ENCODE assay signal across 29 cellular contexts in the genomic region with DNA sequence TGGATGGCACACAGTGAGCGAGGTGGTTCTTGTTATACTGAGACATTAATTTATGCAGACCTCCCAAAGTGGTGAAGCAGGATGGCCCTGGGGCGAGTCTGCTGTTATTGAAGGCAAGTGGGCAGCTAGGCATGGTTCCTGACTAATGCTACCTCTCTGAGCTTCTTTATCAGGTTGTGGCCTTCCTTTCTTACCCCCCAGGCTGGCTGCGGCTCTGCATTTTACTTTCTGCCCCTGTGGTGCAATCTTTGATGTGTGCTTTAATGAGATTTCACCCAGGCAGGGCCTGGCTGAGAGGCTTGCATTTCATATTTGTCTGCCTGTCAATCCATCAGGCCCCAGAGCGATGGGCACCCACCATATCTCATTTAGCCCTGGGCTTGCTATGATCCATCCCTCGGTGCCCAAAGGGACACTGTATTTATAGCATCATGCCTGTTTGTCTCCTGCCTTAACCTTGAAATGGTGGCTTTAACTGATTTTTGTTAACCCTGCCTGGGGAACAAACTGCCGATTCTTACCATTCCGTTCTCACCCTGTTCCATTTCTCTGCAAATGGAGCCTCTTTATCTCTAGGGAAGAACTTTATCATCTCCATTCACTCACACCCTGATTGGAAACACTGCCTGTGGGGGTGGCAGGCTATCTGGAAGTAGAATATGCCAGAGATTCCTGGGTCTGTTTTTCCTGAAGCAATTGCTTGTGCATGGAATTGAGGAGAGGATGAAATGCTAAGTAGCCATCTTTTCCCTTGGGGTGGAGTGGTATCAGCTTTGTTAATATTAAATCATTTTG.
"Had no signal": no experiment of that assay in that cellular context is flagged by ENCODE, and none has a peak within 500 bp of the region (broad histone marks: within the 10 kb centered on the region; RNA-seq: fewer than 3 reads in every experiment).

No MANE protein-coding gene starts in this region.

- ATAC-seq: activated CD4-positive, CD25-positive, alpha-beta regulatory T cell treated with anti-CD3 and anti-CD28 coated beads, Interleukin-2, amount 50 U/mL, for 24 hours; activated CD8-positive, alpha-beta memory T cell treated with anti-CD3 and anti-CD28 coated beads, Interleukin-2, amount 10 ng/mL, durations not matched to agents 7 days and 5 days; activated CD8-positive, alpha-beta T cell treated with anti-CD3 and anti-CD28 coated beads, Interleukin-2, amount 10 ng/mL, durations not matched to agents 7 days and 5 days; activated naive CD4-positive, alpha-beta T cell treated with anti-CD3 and anti-CD28 coated beads, Interleukin-2, amount 50 U/mL, for 72 hours; esophagus mucosa; heart left ventricle had no signal

- H3K4me3 ChIP-seq: ascending aorta, coronary artery, dorsolateral prefrontal cortex, heart left ventricle had no signal

- H3K27me3 ChIP-seq: ascending aorta, brain microvascular endothelial cell had no signal

- H3K36me3 ChIP-seq: ascending aorta, brain microvascular endothelial cell, heart left ventricle, WERI-Rb-1 had no signal

- H3K36me3 Mint-ChIP-seq: activated CD4-positive, alpha-beta memory T cell treated with anti-CD3 and anti-CD28 coated beads for 36 hours; activated CD8-positive, alpha-beta memory T cell treated with anti-CD3 and anti-CD28 coated beads, Interleukin-2, amount 10 ng/mL, durations not matched to agents 7 days and 5 days; activated naive CD4-positive, alpha-beta T cell treated with anti-CD3 and anti-CD28 coated beads, Interleukin-2, amount 10 ng/mL, durations not matched to agents 7 days and 5 days; activated naive CD4-positive, alpha-beta T cell treated with anti-CD3 and anti-CD28 coated beads, Interleukin-2, amount 50 U/mL, for 72 hours; activated naive CD8-positive, alpha-beta T cell treated with anti-CD3 and anti-CD28 coated beads, Interleukin-2, amount 10 ng/mL, durations not matched to agents 7 days and 5 days had no signal

- H3K4me3 Mint-ChIP-seq: activated B cell treated with CpG ODN at 0.5 μM for 24 hours; activated CD4-positive, alpha-beta memory T cell treated with anti-CD3 and anti-CD28 coated beads for 36 hours; activated CD8-positive, alpha-beta memory T cell treated with anti-CD3 and anti-CD28 coated beads, Interleukin-2, amount 10 ng/mL, durations not matched to agents 7 days and 5 days; activated CD8-positive, alpha-beta T cell treated with anti-CD3 and anti-CD28 coated beads, Interleukin-2, amount 10 ng/mL, durations not matched to agents 7 days and 5 days; activated naive CD4-positive, alpha-beta T cell treated with anti-CD3 and anti-CD28 coated beads, Interleukin-2, amount 10 ng/mL, durations not matched to agents 7 days and 5 days; activated naive CD8-positive, alpha-beta T cell treated with anti-CD3 and anti-CD28 coated beads, Interleukin-2, amount 10 ng/mL, durations not matched to agents 7 days and 5 days; activated T-helper 1 cell treated with anti-CD3 and anti-CD28 coated beads, Interleukin-12 subunit alpha, Interleukin-12 subunit beta, Interleukin-2, Interleukin-4 antibody, amounts not matched to agents 30 ng/mL and 10 ng/mL and 1 ng/mL, durations not matched to agents 14 hours and 24 hours and 36 hours; central memory CD8-positive, alpha-beta T cell; dendritic cell treated with granulocyte-macrophage colony-stimulating factor and Interleukin-4, amounts not matched to agents 40 ng/mL and 50 ng/mL, for 4 days; endodermal cell; T-helper 1 cell treated with Interleukin-12 subunit alpha and Interleukin-12 subunit beta and Interleukin-4 antibody, amounts not matched to agents 30 μg/mL and 1 μg/mL, for 36 hours had no signal

- H3K27ac ChIP-seq: ascending aorta, brain microvascular endothelial cell, coronary artery, dorsolateral prefrontal cortex, heart left ventricle, WERI-Rb-1 had no signal

- H3K4me1 Mint-ChIP-seq: activated B cell treated with CpG ODN at 0.5 μM for 24 hours; activated CD8-positive, alpha-beta memory T cell treated with anti-CD3 and anti-CD28 coated beads, Interleukin-2, amount 10 ng/mL, durations not matched to agents 7 days and 5 days; activated naive CD4-positive, alpha-beta T cell treated with anti-CD3 and anti-CD28 coated beads, Interleukin-2, amount 10 ng/mL, durations not matched to agents 7 days and 5 days; activated naive CD8-positive, alpha-beta T cell treated with anti-CD3 and anti-CD28 coated beads, Interleukin-2, amount 10 ng/mL, durations not matched to agents 7 days and 5 days; central memory CD8-positive, alpha-beta T cell had no signal

- H3K4me1 ChIP-seq: ascending aorta, heart left ventricle had no signal

- H3K9me3 ChIP-seq: ascending aorta, heart left ventricle had no signal

- H3K9me3 Mint-ChIP-seq: activated B cell treated with CpG ODN at 0.5 μM for 24 hours; activated CD4-positive, alpha-beta memory T cell treated with anti-CD3 and anti-CD28 coated beads for 36 hours; activated naive CD4-positive, alpha-beta T cell treated with anti-CD3 and anti-CD28 coated beads, Interleukin-2, amount 10 ng/mL, durations not matched to agents 7 days and 5 days; activated naive CD4-positive, alpha-beta T cell treated with anti-CD3 and anti-CD28 coated beads, Interleukin-2, amount 50 U/mL, for 72 hours; activated naive CD8-positive, alpha-beta T cell treated with anti-CD3 and anti-CD28 coated beads, Interleukin-2, amount 10 ng/mL, durations not matched to agents 7 days and 5 days; activated T-helper 1 cell treated with anti-CD3 and anti-CD28 coated beads, Interleukin-12 subunit alpha, Interleukin-12 subunit beta, Interleukin-2, Interleukin-4 antibody, amounts not matched to agents 30 ng/mL and 10 ng/mL and 1 ng/mL, durations not matched to agents 14 hours and 24 hours and 36 hours; activated T-helper 2 cell treated with anti-CD3 and anti-CD28 coated beads, Interferon-gamma antibody, Interleukin-2, Interleukin-4, amounts not matched to agents 10 μg/mL and 5 μg/mL and 100 μg/mL, durations not matched to agents 14 hours and 24 hours and 36 hours; central memory CD8-positive, alpha-beta T cell; dendritic cell treated with granulocyte-macrophage colony-stimulating factor and Interleukin-4, amounts not matched to agents 40 ng/mL and 50 ng/mL, for 4 days; T-helper 1 cell treated with Interleukin-12 subunit alpha and Interleukin-12 subunit beta and Interleukin-4 antibody, amounts not matched to agents 30 μg/mL and 1 μg/mL, for 36 hours had no signal

- DNase-seq: activated B cell treated with CpG ODN at 0.5 μM for 24 hours; activated CD4-positive, alpha-beta memory T cell treated with anti-CD3 and anti-CD28 coated beads for 36 hours; activated CD4-positive, alpha-beta T cell treated with anti-CD3 and anti-CD28 coated beads for 48 hours; activated CD8-positive, alpha-beta memory T cell treated with anti-CD3 and anti-CD28 coated beads, Interleukin-2, amount 10 ng/mL, durations not matched to agents 7 days and 5 days; activated CD8-positive, alpha-beta memory T cell treated with anti-CD3 and anti-CD28 coated beads, Interleukin-2, amount 50 U/mL, for 4 hours; activated CD8-positive, alpha-beta T cell treated with anti-CD3 and anti-CD28 coated beads, Interleukin-2, amount 10 ng/mL, durations not matched to agents 7 days and 5 days; activated effector memory CD4-positive, alpha-beta T cell treated with anti-CD3 and anti-CD28 coated beads, Interleukin-2, amount 50 U/mL, for 16 hours; activated naive CD4-positive, alpha-beta T cell treated with anti-CD3 and anti-CD28 coated beads, Interleukin-2, amount 10 ng/mL, durations not matched to agents 7 days and 5 days; activated naive CD8-positive, alpha-beta T cell treated with anti-CD3 and anti-CD28 coated beads, Interleukin-2, amount 10 ng/mL, durations not matched to agents 7 days and 5 days; activated T-cell treated with anti-CD3 and anti-CD28 coated beads, Interleukin-2, amount 50 U/mL, for 1 hour; activated T-cell treated with anti-CD3 and anti-CD28 coated beads, Interleukin-2, amount 50 U/mL, for 48 hours; brain microvascular endothelial cell; dorsolateral prefrontal cortex; effector memory CD4-positive, alpha-beta T cell; foreskin fibroblast; heart left ventricle; T1000; WERI-Rb-1 had no signal

- H3K27ac Mint-ChIP-seq: activated B cell treated with CpG ODN at 0.5 μM for 24 hours; activated CD4-positive, alpha-beta memory T cell treated with anti-CD3 and anti-CD28 coated beads for 36 hours; activated CD8-positive, alpha-beta memory T cell treated with anti-CD3 and anti-CD28 coated beads, Interleukin-2, amount 10 ng/mL, durations not matched to agents 7 days and 5 days; activated CD8-positive, alpha-beta T cell treated with anti-CD3 and anti-CD28 coated beads, Interleukin-2, amount 10 ng/mL, durations not matched to agents 7 days and 5 days; activated naive CD4-positive, alpha-beta T cell treated with anti-CD3 and anti-CD28 coated beads, Interleukin-2, amount 10 ng/mL, durations not matched to agents 7 days and 5 days; activated naive CD4-positive, alpha-beta T cell treated with anti-CD3 and anti-CD28 coated beads, Interleukin-2, amount 50 U/mL, for 72 hours; activated naive CD8-positive, alpha-beta T cell treated with anti-CD3 and anti-CD28 coated beads, Interleukin-2, amount 10 ng/mL, durations not matched to agents 7 days and 5 days; activated T-helper 1 cell treated with anti-CD3 and anti-CD28 coated beads, Interleukin-12 subunit alpha, Interleukin-12 subunit beta, Interleukin-2, Interleukin-4 antibody, amounts not matched to agents 30 ng/mL and 10 ng/mL and 1 ng/mL, durations not matched to agents 14 hours and 24 hours and 36 hours; activated T-helper 2 cell treated with anti-CD3 and anti-CD28 coated beads, Interferon-gamma antibody, Interleukin-2, Interleukin-4, amounts not matched to agents 10 μg/mL and 5 μg/mL and 100 μg/mL, durations not matched to agents 14 hours and 24 hours and 36 hours; dendritic cell treated with granulocyte-macrophage colony-stimulating factor and Interleukin-4, amounts not matched to agents 40 ng/mL and 50 ng/mL, for 4 days; endodermal cell; T-helper 1 cell treated with Interleukin-12 subunit alpha and Interleukin-12 subunit beta and Interleukin-4 antibody, amounts not matched to agents 30 μg/mL and 1 μg/mL, for 36 hours had no signal
